In genomic region chr5:154683101-154683757, GRCh38 we compare ENCODE assay signal across 8 cellular contexts.
DNase-seq lines count a peak whose midpoint lies in the region; ATAC-seq and TF ChIP-seq lines count a peak whose summit lies in the region.

No MANE protein-coding gene starts in this region.

- POLR2A ChIA-PET in MCF 10A (lab: Yijun Ruan, JAX): interaction anchor here (0.7 to 3.2 kb wide), 17 partner anchors 10 to 175 kb away, joined by 3 to 44 read pairs (median 3); partner anchors contain the start of genes CNOT8 and FAXDC2

- DNase-seq in MCF 10A (ENCODE audit: unreplicated experiment) (no peak), cerebellar nuclear complex (lab: John Stamatoyannopoulos, UW) (no peak), NCI-H146 (lab: John Stamatoyannopoulos, UW) (no peak), NCI-H146 treated with DMSO at 0.1 percent for 48 hours (lab: John Stamatoyannopoulos, UW; ENCODE audit: unreplicated experiment) (no peak)

- CTCF ChIA-PET in MCF 10A (lab: Yijun Ruan, JAX): interaction anchor here (0.6 to 1.7 kb wide), 8 partner anchors 15 to 725 kb away, joined by 3 to 7 read pairs (median 4); no protein-coding TSS in a partner anchor

- H3K4me3 ChIP-seq in mesodermal cell (ENCODE audit: extremely low read depth, insufficient read depth, low read length, poor library complexity, severe bottlenecking): peak overlapping the region; percentile 36

- peak overlapping the region; percentile 85 for H3K27ac Mint-ChIP-seq in MCF 10A (ENCODE audit: low read depth, unreplicated experiment)

- peaks cover 12% of the 10 kb centered on the region for H3K9me3 Mint-ChIP-seq in MCF 10A (ENCODE audit: unreplicated experiment)

- H3K4me1 Mint-ChIP-seq in MCF 10A (ENCODE audit: insufficient read depth, unreplicated experiment): peaks cover 18% of the 10 kb centered on the region

- peak; percentile 54 for ATAC-seq in GM19463 (IDR thresholded peaks at IDR 0.05; ENCODE audit: unreplicated experiment)
- ATAC-seq in HG03520 (IDR thresholded peaks at IDR 0.05; ENCODE audit: unreplicated experiment): peak; percentile 44

- peak overlapping the region; percentile 95 for H3K27ac ChIP-seq in C4-2B
- H3K27ac ChIP-seq in mesodermal cell (ENCODE audit: low read depth, low read length, severe bottlenecking): peak overlapping the region; percentile 59

- H3K9me3 ChIP-seq in mesodermal cell (ENCODE audit: control insufficient read depth, low read length): peaks cover 10% of the 10 kb centered on the region

- 6 to 14% methylated on average over 6 to 10 of the region's 16 CpGs for WGBS in mesodermal cell (ENCODE audit: insufficient coverage in 2 of 2), 2 experiments

- no TSS peak for BruUV-seq in MCF 10A (replicated peaks; lab: Mats Ljungman, UMichigan)

- no peaks in the 10 kb centered on the region for H3K36me3 ChIP-seq in mesodermal cell (ENCODE audit: control insufficient read depth, insufficient read depth, low read length)

- peak overlapping the region; percentile 81 for H3K4me3 Mint-ChIP-seq in MCF 10A (ENCODE audit: unreplicated experiment)

- no peaks in the 10 kb centered on the region for H3K36me3 Mint-ChIP-seq in MCF 10A (ENCODE audit: insufficient read depth, unreplicated experiment)

- TF ChIP-seq CTCF in C4-2B (conservative IDR thresholded peaks at IDR 0.05) (no peak), MCF 10A (IDR thresholded peaks at IDR 0.05; ENCODE audit: unreplicated experiment) (no peak)

- H3K27me3 Mint-ChIP-seq in MCF 10A (ENCODE audit: insufficient read depth, unreplicated experiment): no peaks in the 10 kb centered on the region

- H3K4me1 ChIP-seq in mesodermal cell (ENCODE audit: control insufficient read depth, insufficient read depth, low read length, poor library complexity, severe bottlenecking): peaks cover 6% of the 10 kb centered on the region

- intact Hi-C loops in MCF 10A (cut with micrococcal nuclease): no loop called here
